Comparison of ENCODE assay signal across 17 cellular contexts in genomic region chr2:120017201-120017600, GRCh38. TPM values are rescaled to one million over a fixed set of nuclear protein-coding genes. Genes with fewer than 3 reads are reported as not detected.
DNase-seq lines count a peak whose midpoint lies in the region; ATAC-seq, FAIRE-seq and TF ChIP-seq lines count a peak whose summit lies in the region.
"Had no signal": no experiment of that assay in that cellular context is flagged by ENCODE, and none has a peak within 500 bp of the region (broad histone marks: within the 10 kb centered on the region; RNA-seq: fewer than 3 reads in every experiment).

No MANE protein-coding gene starts in this region.

- no peaks in the 10 kb centered on the region for H3K27me3 Mint-ChIP-seq in HFFc6 (ENCODE audit: insufficient read depth)
- no peaks in the 10 kb centered on the region for H3K27me3 Mint-ChIP-seq in activated CD8-positive, alpha-beta T cell treated with anti-CD3 and anti-CD28 coated beads for 36 hours

- H3K4me1 Mint-ChIP-seq in HFFc6 (ENCODE audit: low read depth) = peaks cover 5% of the 10 kb centered on the region
- peaks cover 12% of the 10 kb centered on the region for H3K4me1 Mint-ChIP-seq in activated CD8-positive, alpha-beta T cell treated with anti-CD3 and anti-CD28 coated beads for 36 hours (ENCODE audit: low read depth)

- H2AFZ ChIP-seq in GM12878 (ENCODE audit: control insufficient read depth, low read depth, low read length) = no peak overlapping the region

- H3K9ac ChIP-seq in GM12878 (ENCODE audit: control insufficient read depth, insufficient read depth, low read length) = no peak overlapping the region
- no peak overlapping the region for H3K9ac ChIP-seq in liver (ENCODE audit: low read depth in 1 of 2, low read length in 2 of 2)

- intact Hi-C loops in GM12878 (cut with micrococcal nuclease; ENCODE audit: unreplicated experiment) = loop anchor here (10.0 kb wide), 1 partner anchor 152 kb away; no protein-coding TSS in a partner anchor
- intact Hi-C loops in activated CD8-positive, alpha-beta T cell treated with anti-CD3 and anti-CD28 coated beads for 36 hours (cut with micrococcal nuclease) = no loop called here

- POLR2A ChIA-PET in GM12878 (lab: Charles Lee) = interaction anchor here (0.5 kb wide), 1 partner anchor 122 kb away, joined by 4 read pairs; no protein-coding TSS in a partner anchor
- POLR2A ChIA-PET in activated CD8-positive, alpha-beta T cell treated with anti-CD3 and anti-CD28 coated beads for 36 hours (lab: Charles Lee) = no interaction called here
- POLR2A ChIA-PET in GM10248 (lab: Yijun Ruan, JAX) = no interaction called here

- CTCF ChIA-PET in GM12878 (lab: Yijun Ruan, JAX) = interaction anchor here (0.9 to 1.7 kb wide), 2 partner anchors 10 to 158 kb away, joined by 3 read pairs; no protein-coding TSS in a partner anchor
- CTCF ChIA-PET in activated CD8-positive, alpha-beta T cell treated with anti-CD3 and anti-CD28 coated beads for 36 hours (lab: Charles Lee) = interaction anchor here (1.5 kb wide), 1 partner anchor 158 kb away, joined by 3 read pairs; no protein-coding TSS in a partner anchor
- CTCF ChIA-PET in GM10248 (lab: Yijun Ruan, JAX) = no interaction called here

- in situ Hi-C loops in GM12878 (cut with MboI) = no loop called here

- RAD21 ChIA-PET in GM12878 (lab: Charles Lee; ENCODE audit: unreplicated experiment) = no interaction called here

- no peak overlapping the region for H3K27ac ChIP-seq in GM12878 (ENCODE audit: control insufficient read depth, insufficient read depth)
- H3K27ac ChIP-seq in liver (ENCODE audit: low read depth in 1 of 2, low read length in 2 of 2) = peak overlapping the region; percentile 28 to 33
- H3K27ac ChIP-seq: RWPE1, SJSA1 had no signal

- no peak overlapping the region for H3K27ac Mint-ChIP-seq in HFFc6
- H3K27ac Mint-ChIP-seq in activated CD8-positive, alpha-beta T cell treated with anti-CD3 and anti-CD28 coated beads for 36 hours = no peak overlapping the region

- H4K20me1 ChIP-seq in GM12878 (ENCODE audit: control insufficient read depth, insufficient read depth) = no peaks in the 10 kb centered on the region

- H3K4me3 Mint-ChIP-seq in HFFc6 = no peak overlapping the region
- no peak overlapping the region for H3K4me3 Mint-ChIP-seq in activated CD8-positive, alpha-beta T cell treated with anti-CD3 and anti-CD28 coated beads for 36 hours

- TF ChIP-seq EP300 in GM12878 (IDR thresholded peaks at IDR 0.05; ENCODE audit: borderline replicate concordance in 1 of 2, control insufficient read depth in 1 of 2, low read depth in 2 of 2, low read length in 2 of 2) = no peak

- no TSS peak for BruUV-seq in GM12878 (replicated peaks; lab: Mats Ljungman, UMichigan)

- no peaks in the 10 kb centered on the region for H3K27me3 ChIP-seq in GM12878 (replicated peaks in 1 of 2; ENCODE audit: control insufficient read depth in 2 of 2, insufficient read depth in 2 of 2, low read length in 1 of 2)
- H3K27me3 ChIP-seq in liver (ENCODE audit: control insufficient read depth in 4 of 4, insufficient read depth in 4 of 4, low read length in 3 of 4) = no peaks in the 10 kb centered on the region
- H3K27me3 ChIP-seq: SJSA1 had no signal

- peak; percentile 11 for DNase-seq in NCI-H146 (lab: John Stamatoyannopoulos, UW)
- no peak for DNase-seq in NCI-H146 treated with DMSO at 0.1 percent for 48 hours (lab: John Stamatoyannopoulos, UW; ENCODE audit: unreplicated experiment)
- DNase-seq in GM12878 (ENCODE audit: low read depth, low spot score) = no peak
- DNase-seq in HFFc6 = no peak
- DNase-seq in HK-2 (ENCODE audit: unreplicated experiment) = no peak
- DNase-seq in activated CD8-positive, alpha-beta T cell treated with anti-CD3 and anti-CD28 coated beads for 36 hours = no peak
- no peak for DNase-seq in GM10248 (ENCODE audit: extremely low spot score)
- DNase-seq: 8988T, C1 segment of cervical spinal cord, GOT3, Karpas-422, NCI-H1417, NCI-H2029 treated with DMSO at 0.1 percent for 48 hours, NCI-H510A treated with DMSO at 0.1 percent for 48 hours had no signal

- H3K4me3 ChIP-seq in GM12878 (0 out of 2 replicates have a peak overlapping the region, but pooled peaks have one; percentile 17), liver (ENCODE audit: low read depth in 1 of 3, low read length in 3 of 3) (no peak overlapping the region)
- H3K4me3 ChIP-seq: SJSA1 had no signal

- 69% methylated on average over 2 of the region's 2 CpGs for WGBS in GM12878 (ENCODE audit: insufficient coverage, insufficient replicate concordance, low lambda C conversion rate, missing lambda C conversion rate)
- 64% methylated on average over 2 of the region's 2 CpGs for WGBS in liver

- peak; percentile 47 for FAIRE-seq in GM12878 (lab: Jason Lieb, UNC)

- no peaks in the 10 kb centered on the region; the same call in 2 of the 3 replicates for H3K9me3 ChIP-seq in GM12878 (replicated peaks; ENCODE audit: control insufficient read depth, insufficient read depth, low read length)
- no peaks in the 10 kb centered on the region for H3K9me3 ChIP-seq in liver (ENCODE audit: control insufficient read depth in 4 of 4, low read length in 3 of 4)
- H3K9me3 ChIP-seq: SJSA1 had no signal

- no peaks in the 10 kb centered on the region for H3K9me3 Mint-ChIP-seq in HFFc6
- H3K9me3 Mint-ChIP-seq in activated CD8-positive, alpha-beta T cell treated with anti-CD3 and anti-CD28 coated beads for 36 hours = no peaks in the 10 kb centered on the region

- ATAC-seq in GM12878 = no peak
- ATAC-seq in activated CD8-positive, alpha-beta T cell treated with anti-CD3 and anti-CD28 coated beads for 36 hours = no peak

- TF ChIP-seq CTCF in GM12878 (IDR thresholded peaks at IDR 0.05 in 2 of 3, conservative IDR thresholded peaks at IDR 0.05 in 1 of 3; ENCODE audit: control insufficient read depth in 2 of 3, extremely low read depth in 1 of 3, insufficient read depth in 1 of 3, low read depth in 3 of 3, low read length in 3 of 3) (no peak), liver (IDR thresholded peaks at IDR 0.05; ENCODE audit: low read depth, low read length, missing input control) (no peak), HFFc6 (IDR thresholded peaks at IDR 0.05) (no peak), GM10248 (IDR thresholded peaks at IDR 0.05; ENCODE audit: control extremely low read depth, extremely low read depth, low read depth, missing control alignments) (no peak)
- TF ChIP-seq CTCF in activated CD8-positive, alpha-beta T cell treated with anti-CD3 and anti-CD28 coated beads for 36 hours (IDR thresholded peaks at IDR 0.05) = no peak

- H3K36me3 Mint-ChIP-seq in HFFc6 (ENCODE audit: low read depth) = no peaks in the 10 kb centered on the region
- peaks cover 3% of the 10 kb centered on the region for H3K36me3 Mint-ChIP-seq in activated CD8-positive, alpha-beta T cell treated with anti-CD3 and anti-CD28 coated beads for 36 hours (ENCODE audit: low read depth)

- SMC1A ChIA-PET in GM12878 (lab: Charles Lee; ENCODE audit: uncharacterized antibody, unreplicated experiment) = no interaction called here

- no peak overlapping the region for H3K4me2 ChIP-seq in GM12878 (ENCODE audit: control insufficient read depth, insufficient read depth)

- H3K36me3 ChIP-seq in GM12878 (ENCODE audit: control insufficient read depth in 2 of 2, insufficient read depth in 2 of 2, low read length in 1 of 2) = no peaks in the 10 kb centered on the region; a peak in 2 of 4 replicates
- peaks cover 0 to 2% (median 0%) of the 10 kb centered on the region in 4 donors for H3K36me3 ChIP-seq in liver (ENCODE audit: control insufficient read depth in 4 of 4, insufficient read depth in 3 of 4, low read depth in 1 of 4, low read length in 3 of 4)

- H3K4me1 ChIP-seq in GM12878 (ENCODE audit: control insufficient read depth, insufficient read depth, low read length) (peaks cover 5% of the 10 kb centered on the region; the same call in 1 of the 2 replicates), liver (ENCODE audit: control insufficient read depth in 4 of 4, insufficient read depth in 4 of 4, low read length in 3 of 4) (peaks cover 4 to 27% (median 17%) of the 10 kb centered on the region in 4 donors)

- no peak for TF ChIP-seq POLR2A in GM12878 (IDR thresholded peaks at IDR 0.05; ENCODE audit: low read depth, low read length)

- TF ChIP-seq RAD21 in GM12878 (IDR thresholded peaks at IDR 0.05; ENCODE audit: insufficient read depth, low read depth, low read length) = no peak
- TF ChIP-seq RAD21 in liver (IDR thresholded peaks at IDR 0.05) = no peak

- peaks cover 7% of the 10 kb centered on the region for H3K79me2 ChIP-seq in GM12878 (ENCODE audit: control insufficient read depth, insufficient read depth, low read length)

TF ChIP-seq in GM12878, 131 proteins besides CTCF, POLR2A, EP300 and RAD21 (continues in another document):
- TF ChIP-seq NR2C2 (IDR thresholded peaks at IDR 0.05; ENCODE audit: borderline replicate concordance, control insufficient read depth, insufficient read length, low read depth) (no peak), SP1 (IDR thresholded peaks at IDR 0.05; ENCODE audit: low read depth, low read length) (no peak), SMAD5 (IDR thresholded peaks at IDR 0.05; ENCODE audit: low read depth) (no peak)

TF ChIP-seq in liver, 16 proteins besides CTCF, POLR2A, EP300 and RAD21 (continues in another document):
- TF ChIP-seq JUND (IDR thresholded peaks at IDR 0.05) (no peak), RXRA (IDR thresholded peaks at IDR 0.05) (no peak), YY1 (IDR thresholded peaks at IDR 0.05) (no peak), GABPA (IDR thresholded peaks at IDR 0.05 in 1 of 2, conservative IDR thresholded peaks at IDR 0.05 in 1 of 2) (no peak)

RNA-seq across cellular contexts. Expression of gene EPB41L5, which starts 4.3 kb away (rescaled TPM):
- total RNA-seq in GM12878 (2013; cell fraction: nucleolus; rRNA removed) = 97.2 and 104 TPM in 2 replicates
- 8.0 and 8.5 TPM in 2 replicates for total RNA-seq in GM12878 (2014; rRNA removed)
- total RNA-seq in GM12878 (2014; rRNA removed; fragmentation: Illumina TruSeq; extraction: Trizol) = 8.5 and 9.9 TPM in 2 replicates
- 8.0 and 8.7 TPM in 2 replicates for total RNA-seq in GM12878 (2021)
- polyA plus RNA-seq in GM12878 (2011; ENCODE audit: low read depth) = 1.5 TPM
- 20.4 and 33.3 TPM in 2 replicates for polyA plus RNA-seq in GM12878 (2011; rRNA removed)
- polyA plus RNA-seq in GM12878 (2011; cell fraction: cytosol; rRNA removed) = 9.8 and 10.7 TPM in 2 replicates
- polyA plus RNA-seq in GM12878 (2011; cell fraction: nucleus; rRNA removed) = 26.0 and 27.5 TPM in 2 replicates
- 2.0 and 2.1 TPM in 2 replicates for polyA plus RNA-seq in GM12878 (2012)
- polyA plus RNA-seq in GM12878 (2014; fragmentation: Illumina TruSeq; extraction: Trizol) = 7.2 and 9.1 TPM in 2 replicates
- polyA plus RNA-seq in GM12878 (2014; fragmentation: Nextera tagmentation; extraction: Ambion mirVana) = 1 to 10 TPM; 2.1 to 2.9 TPM
- 4.5 and 5.7 TPM in 2 replicates for polyA plus RNA-seq in GM12878 (2014; rRNA removed)
- polyA plus RNA-seq in GM12878 (2016; fragmentation: Nextera tagmentation; extraction: Ambion mirVana) = 10 to 100 TPM in 1 of 2 experiments, 1 to 10 TPM in 1; 8.5 to 10.9 TPM
- 39.3 and 46.8 TPM in 2 replicates for polyA minus RNA-seq in GM12878 (2011; rRNA and poly(A)+ RNA removed)
- polyA minus RNA-seq in GM12878 (2011; cell fraction: cytosol; rRNA and poly(A)+ RNA removed) = 10.6 and 10.8 TPM in 2 replicates
- polyA minus RNA-seq in GM12878 (2011; cell fraction: nucleus; rRNA and poly(A)+ RNA removed) = 39.2 and 52.0 TPM in 2 replicates
- total RNA-seq in liver = 10 to 100 TPM; 26.0 to 88.4 TPM
- 10 to 100 TPM; 19.7 to 34.5 TPM for polyA plus RNA-seq in liver
- total RNA-seq in HFFc6 (2021; fragmentation: NEBNext Ultra II Directional; extraction: Animal tissue kit (Norgen Biotek cat#: 25700)) = 1 to 10 TPM in 3 of 6 experiments, under 1 TPM in 3; 0.63 to 1.3 (median 0.92) TPM
- total RNA-seq in activated CD8-positive, alpha-beta T cell treated with anti-CD3 and anti-CD28 coated beads for 36 hours = 1 to 10 TPM; 3.9 TPM
